8 cellular contexts compared by ENCODE assay signal in genomic region chr7:130945411-130945811, GRCh38.
DNase-seq lines count a peak whose midpoint lies in the region; ATAC-seq and TF ChIP-seq lines count a peak whose summit lies in the region.
"Had no signal": no experiment of that assay in that cellular context is flagged by ENCODE, and none has a peak within 500 bp of the region (broad histone marks: within the 10 kb centered on the region; RNA-seq: fewer than 3 reads in every experiment).

No MANE protein-coding gene starts in this region.

- TF ChIP-seq CTCF in MCF 10A (IDR thresholded peaks at IDR 0.05; ENCODE audit: unreplicated experiment), result no peak

- peak overlapping the region; percentile 66 for H3K27ac Mint-ChIP-seq in MCF 10A (ENCODE audit: low read depth, unreplicated experiment)

- H3K4me3 Mint-ChIP-seq in MCF 10A (ENCODE audit: unreplicated experiment), result no peak overlapping the region

- POLR2A ChIA-PET in MCF 10A (lab: Yijun Ruan, JAX), result interaction anchor here (0.7 to 8.3 kb wide), 15 partner anchors 8 to 382 kb away, joined by 3 to 178 read pairs (median 5); partner anchors contain the start of gene MKLN1

- H3K27me3 Mint-ChIP-seq in MCF 10A (ENCODE audit: insufficient read depth, unreplicated experiment), result no peaks in the 10 kb centered on the region

- no peak overlapping the region for H3K4me3 ChIP-seq in skin epidermis

- BruUV-seq in MCF 10A (replicated peaks; lab: Mats Ljungman, UMichigan), result no TSS peak

- no peaks in the 10 kb centered on the region for H3K9me3 Mint-ChIP-seq in MCF 10A (ENCODE audit: unreplicated experiment)

- peak overlapping the region in 18 of 21 experiments; percentile 10 to 92 (median 56) for H3K27ac ChIP-seq in skin epidermis
- H3K27ac ChIP-seq: VCaP had no signal

- DNase-seq in MCF 10A (ENCODE audit: unreplicated experiment) (no peak), KG1 (lab: John Stamatoyannopoulos, UW) (no peak), mesenteric fat pad (ENCODE audit: low spot score) (no peak), iPS-NIHi7 (ENCODE audit: extremely low spot score) (no peak)

- ATAC-seq in GM18511 (IDR thresholded peaks at IDR 0.05; ENCODE audit: unreplicated experiment) (peak; percentile 46), HG03108 (IDR thresholded peaks at IDR 0.05; ENCODE audit: unreplicated experiment) (peak; percentile 35)

- CTCF ChIA-PET in MCF 10A (lab: Yijun Ruan, JAX), result interaction anchor here (1.1 to 7.6 kb wide), 5 partner anchors 13 to 62 kb away, joined by 4 to 87 read pairs (median 15); no protein-coding TSS in a partner anchor

- peaks cover 63% of the 10 kb centered on the region for H3K36me3 Mint-ChIP-seq in MCF 10A (ENCODE audit: insufficient read depth, unreplicated experiment)

- peaks cover 52% of the 10 kb centered on the region for H3K4me1 Mint-ChIP-seq in MCF 10A (ENCODE audit: insufficient read depth, unreplicated experiment)

- intact Hi-C loops in MCF 10A (cut with micrococcal nuclease), result no loop called here
